2 cellular contexts compared by ENCODE assay signal in the genomic region with DNA sequence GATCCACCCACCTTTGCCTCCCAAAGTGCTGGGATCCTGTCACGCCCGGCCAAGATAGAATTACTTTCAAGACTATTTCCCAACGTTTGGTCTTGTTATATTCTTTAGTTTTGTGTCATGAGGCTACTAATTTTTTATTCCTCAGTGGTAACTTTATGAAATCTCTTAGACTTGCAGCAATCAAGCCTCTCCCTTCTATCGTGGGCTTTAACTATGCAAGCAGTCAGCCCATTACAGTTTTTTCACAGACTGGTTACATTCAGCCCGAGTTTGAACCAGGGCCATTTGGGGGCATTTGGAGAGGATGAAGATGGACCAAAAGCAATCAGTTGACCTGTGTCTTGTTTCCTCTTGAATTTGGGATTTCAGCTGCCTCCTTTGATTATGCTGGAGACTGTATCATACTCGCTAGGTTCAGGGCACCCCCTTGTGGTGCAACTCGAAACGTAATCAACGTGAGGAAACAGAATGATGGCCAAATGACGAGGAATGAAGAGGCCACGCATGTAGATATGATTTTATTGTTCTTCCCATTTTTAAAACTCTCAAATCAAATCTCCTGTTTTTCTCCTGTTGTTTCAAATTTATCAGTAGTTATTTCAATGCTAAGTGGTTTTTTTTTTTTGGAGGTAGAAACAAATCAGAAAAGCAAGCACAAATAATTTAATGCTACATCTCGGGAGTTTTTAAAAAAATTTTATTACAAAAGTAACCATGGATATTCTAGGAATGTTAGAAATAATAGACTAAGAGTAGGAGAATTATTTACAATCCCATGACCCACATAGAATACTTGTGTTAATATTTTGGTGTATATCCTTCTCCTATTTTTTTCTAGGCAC.
TF ChIP-seq lines count a peak whose summit lies in the region.

No MANE protein-coding gene starts in this region.

TF ChIP-seq in HCT116, 20 proteins besides CTCF, POLR2A, EP300 and RAD21 (continued from another document):
- TF ChIP-seq MAX (IDR thresholded peaks at IDR 0.05) (no peak), FOSL1 (IDR thresholded peaks at IDR 0.05; ENCODE audit: low read depth) (no peak), ELF1 (IDR thresholded peaks at IDR 0.05; ENCODE audit: borderline replicate concordance, low read depth) (no peak)

TF ChIP-seq in WTC11, 78 proteins besides CTCF, POLR2A, EP300 and RAD21 (continued from another document):
- TF ChIP-seq AFF4 (CRISPR knock-in tag; IDR thresholded peaks at IDR 0.05; ENCODE audit: borderline replicate concordance): no peak
- TF ChIP-seq ZNF532 (CRISPR knock-in tag; IDR thresholded peaks at IDR 0.05; ENCODE audit: borderline replicate concordance): no peak
- no peak for TF ChIP-seq TEAD1 (CRISPR knock-in tag; IDR thresholded peaks at IDR 0.05)
- no peak for TF ChIP-seq ZBTB21 (CRISPR knock-in tag; IDR thresholded peaks at IDR 0.05; ENCODE audit: borderline replicate concordance)
